Comparison of ENCODE assay signal across 8 cellular contexts in the genomic region with DNA sequence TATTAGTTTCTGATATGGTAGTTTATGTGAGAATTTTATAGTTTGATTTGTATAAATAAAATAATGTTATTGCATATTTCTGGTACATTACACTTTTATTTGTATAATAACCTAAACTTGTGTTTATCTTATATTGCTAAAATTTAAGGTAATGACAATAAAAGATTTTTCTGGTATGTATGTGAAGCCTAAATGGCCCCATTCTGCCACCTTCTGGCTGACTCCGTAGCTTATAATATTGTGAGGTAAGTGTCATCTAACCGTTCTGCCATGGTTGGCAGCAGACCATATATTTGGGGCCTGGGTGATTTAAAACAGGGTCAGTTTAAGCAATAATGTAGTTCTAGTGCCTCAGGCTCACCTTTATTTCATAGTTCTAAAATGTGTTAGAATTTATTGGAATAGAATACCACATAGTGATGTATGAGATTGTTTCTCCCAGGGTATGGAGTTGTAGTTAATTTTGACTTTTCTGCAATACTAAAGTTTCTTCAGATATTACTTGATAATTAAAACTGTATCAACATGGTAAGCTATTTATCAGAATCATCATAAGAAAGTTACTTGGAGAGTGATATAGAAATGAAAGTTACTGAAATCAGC. TPM values are rescaled to one million over a fixed set of nuclear protein-coding genes. Genes with fewer than 3 reads are reported as not detected.
DNase-seq lines count a peak whose midpoint lies in the region; ATAC-seq, FAIRE-seq and TF ChIP-seq lines count a peak whose summit lies in the region.

No MANE protein-coding gene starts in this region.

- no peaks in the 10 kb centered on the region for H3K4me1 Mint-ChIP-seq in CD4-positive, alpha-beta T cell (ENCODE audit: low read depth)
- peaks cover 13% of the 10 kb centered on the region for H3K4me1 Mint-ChIP-seq in astrocyte (ENCODE audit: low read depth, unreplicated experiment)

- no peaks in the 10 kb centered on the region for H3K9me3 Mint-ChIP-seq in CD4-positive, alpha-beta T cell
- no peaks in the 10 kb centered on the region for H3K9me3 Mint-ChIP-seq in astrocyte (ENCODE audit: unreplicated experiment)

- H3K36me3 Mint-ChIP-seq in CD4-positive, alpha-beta T cell (ENCODE audit: low read depth): no peaks in the 10 kb centered on the region
- H3K36me3 Mint-ChIP-seq in astrocyte (ENCODE audit: low read depth, unreplicated experiment): peaks cover 3% of the 10 kb centered on the region

- H3K9ac ChIP-seq in Karpas-422 (ENCODE audit: low read length) (no peak overlapping the region), astrocyte (ENCODE audit: low read length) (no peak overlapping the region)

- no peak for FAIRE-seq in astrocyte (lab: Jason Lieb, UNC)

- DNase-seq in CD4-positive, alpha-beta T cell: peak; percentile 18 to 52 (median 34)
- peak; percentile 73 for DNase-seq in Karpas-422
- DNase-seq in SJSA1 (ENCODE audit: low read depth in 1 of 2, low spot score in 2 of 2): peak; percentile 30 to 48
- DNase-seq in astrocyte (ENCODE audit: low read depth): peak; percentile 23
- DNase-seq in iris pigment epithelial cell (ENCODE audit: low read depth): peak; percentile 67
- peak; percentile 37 to 44 for DNase-seq in stimulated activated CD4-positive, alpha-beta T cell treated with anti-CD3 and anti-CD28 coated beads, Interleukin-4, amount 100 ng/mL, for 4 hours
- DNase-seq in GM19240 (ENCODE audit: insufficient read length, low spot score): no peak

- peaks cover 7% of the 10 kb centered on the region for H4K20me1 ChIP-seq in Karpas-422 (ENCODE audit: insufficient read depth, low read depth, low read length)
- H4K20me1 ChIP-seq in astrocyte (ENCODE audit: insufficient read depth, low read length): no peaks in the 10 kb centered on the region

- TF ChIP-seq CTCF in CD4-positive, alpha-beta T cell (IDR thresholded peaks at IDR 0.05): peak; percentile 91
- peak; percentile 77 for TF ChIP-seq CTCF in astrocyte (IDR thresholded peaks at IDR 0.05; ENCODE audit: insufficient read depth, low read depth, low read length)

- H3K27ac ChIP-seq in CD4-positive, alpha-beta T cell (ENCODE audit: low read depth, low read length): no peak overlapping the region
- H3K27ac ChIP-seq in Karpas-422 (ENCODE audit: low read length) (no peak overlapping the region), SJSA1 (no peak overlapping the region), astrocyte (ENCODE audit: low read depth, low read length) (no peak overlapping the region)

- H2AFZ ChIP-seq in Karpas-422 (ENCODE audit: low read length): no peak overlapping the region
- H2AFZ ChIP-seq in astrocyte (ENCODE audit: low read depth, low read length): no peak overlapping the region

- peak; percentile 59 for ATAC-seq in CD4-positive, alpha-beta T cell (ENCODE audit: poor library complexity)
- ATAC-seq in GM19351 (IDR thresholded peaks at IDR 0.05; ENCODE audit: unreplicated experiment): peak; percentile 78

- CTCF ChIA-PET in CD4-positive, alpha-beta T cell (lab: Charles Lee): interaction anchor here (1.0 kb wide), 1 partner anchor 190 kb away, joined by 4 read pairs; no protein-coding TSS in a partner anchor

- POLR2A ChIA-PET in CD4-positive, alpha-beta T cell (lab: Charles Lee): no interaction called here

- H3K36me3 ChIP-seq in Karpas-422 (ENCODE audit: insufficient read depth, low read length) (no peaks in the 10 kb centered on the region), SJSA1 (no peaks in the 10 kb centered on the region), astrocyte (ENCODE audit: insufficient read depth, low read length) (no peaks in the 10 kb centered on the region)

- H3K79me2 ChIP-seq in Karpas-422 (ENCODE audit: low read length) (no peaks in the 10 kb centered on the region), astrocyte (ENCODE audit: insufficient read depth, low read length) (peaks cover 6% of the 10 kb centered on the region)

- H3K27me3 ChIP-seq in CD4-positive, alpha-beta T cell (ENCODE audit: control insufficient read depth, insufficient read depth, low read length): no peaks in the 10 kb centered on the region
- no peaks in the 10 kb centered on the region for H3K27me3 ChIP-seq in Karpas-422 (ENCODE audit: low read length)
- H3K27me3 ChIP-seq in SJSA1 (replicated peaks): no peaks in the 10 kb centered on the region
- H3K27me3 ChIP-seq in astrocyte (ENCODE audit: insufficient read depth, low read length): no peaks in the 10 kb centered on the region

- intact Hi-C loops in CD4-positive, alpha-beta T cell (cut with DNase I, micrococcal nuclease): loop anchor here (1.0 kb wide), 3 partner anchors 190 to 218 kb away; no protein-coding TSS in a partner anchor

- H3K4me1 ChIP-seq in Karpas-422 (ENCODE audit: low read length) (no peaks in the 10 kb centered on the region), SJSA1 (replicated peaks) (no peaks in the 10 kb centered on the region), astrocyte (ENCODE audit: insufficient read depth, low read length) (no peaks in the 10 kb centered on the region)

- H3K9me3 ChIP-seq in CD4-positive, alpha-beta T cell (ENCODE audit: control insufficient read depth, low read length): no peaks in the 10 kb centered on the region
- H3K9me3 ChIP-seq in Karpas-422 (ENCODE audit: low read length) (no peaks in the 10 kb centered on the region), SJSA1 (replicated peaks) (no peaks in the 10 kb centered on the region), astrocyte (ENCODE audit: insufficient read depth, low read depth, low read length) (no peaks in the 10 kb centered on the region)

- H3K4me3 Mint-ChIP-seq in CD4-positive, alpha-beta T cell: no peak overlapping the region
- no peak overlapping the region for H3K4me3 Mint-ChIP-seq in astrocyte (ENCODE audit: unreplicated experiment)

- H3K4me2 ChIP-seq in Karpas-422 (ENCODE audit: low read depth, low read length, poor library complexity, severe bottlenecking) (no peak overlapping the region), astrocyte (ENCODE audit: low read length) (no peak overlapping the region)

- no peaks in the 10 kb centered on the region for H3K9me2 ChIP-seq in Karpas-422 (replicated peaks; ENCODE audit: insufficient read depth, low read length)

- H3K27ac Mint-ChIP-seq in CD4-positive, alpha-beta T cell: no peak overlapping the region
- no peak overlapping the region for H3K27ac Mint-ChIP-seq in astrocyte (ENCODE audit: unreplicated experiment)

- H3K4me3 ChIP-seq in Karpas-422 (ENCODE audit: low read length) (no peak overlapping the region), SJSA1 (no peak overlapping the region), astrocyte (ENCODE audit: insufficient read depth, low read depth, low read length) (no peak overlapping the region)

- no peaks in the 10 kb centered on the region for H3K27me3 Mint-ChIP-seq in CD4-positive, alpha-beta T cell
- no peaks in the 10 kb centered on the region for H3K27me3 Mint-ChIP-seq in astrocyte (ENCODE audit: low read depth, unreplicated experiment)

RNA-seq across cellular contexts. Expression of a gene that starts 21.2 kb away (rescaled TPM):
- total RNA-seq in CD4-positive, alpha-beta T cell: 10 to 100 TPM; 49.7 to 52.4 TPM
- 23.1 and 68.1 TPM in 2 replicates for total RNA-seq in Karpas-422 (2014; rRNA removed; shearing (Covaris generic); ENCODE audit: low replicate concordance)
- total RNA-seq in SJSA1 (2014; rRNA removed; shearing (Covaris generic)): 48.7 and 51.7 TPM in 2 replicates
- 60.7 and 64.9 TPM in 2 replicates for total RNA-seq in astrocyte
